In the genomic region with DNA sequence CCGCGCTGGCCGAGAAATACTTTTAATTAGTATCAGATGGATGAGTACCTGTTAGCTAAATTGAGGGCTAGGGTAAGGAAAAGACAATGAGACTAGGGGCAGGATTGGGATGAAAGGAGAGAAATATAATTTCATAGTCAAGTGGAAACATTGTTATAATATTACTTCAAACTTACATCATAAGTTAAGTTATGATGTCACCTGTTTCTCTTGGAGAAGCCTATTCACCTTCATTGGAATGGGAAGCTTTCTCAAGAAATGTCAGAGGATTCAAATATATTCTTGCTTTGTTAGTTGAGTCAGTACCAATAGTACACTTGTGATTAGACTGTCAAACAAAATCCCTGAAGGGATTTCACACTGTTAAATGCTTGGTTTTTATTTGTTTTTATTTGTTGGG, we compare ENCODE assay signal across 8 cellular contexts.
"Had no signal": no experiment of that assay in that cellular context is flagged by ENCODE, and none has a peak within 500 bp of the region (broad histone marks: within the 10 kb centered on the region; RNA-seq: fewer than 3 reads in every experiment).

No MANE protein-coding gene starts in this region.

- H3K9ac ChIP-seq: KMS-11 had no signal

- FAIRE-seq: HTR-8/SVneo, K562 had no signal

- H3K4me1 Mint-ChIP-seq: IgD-negative memory B cell had no signal

- H3K4me3 Mint-ChIP-seq: IgD-negative memory B cell had no signal

- DNase-seq: IMR-90, KBM-7, KG1 had no signal

- H3K4me3 ChIP-seq: K562 had no signal

- H3K27me3 Mint-ChIP-seq: IgD-negative memory B cell had no signal

- H3K27ac Mint-ChIP-seq: IgD-negative memory B cell had no signal

- H3K4me2 ChIP-seq: KMS-11 had no signal

- H3K27ac ChIP-seq: HL-60, KMS-11 had no signal

- ATAC-seq: K562 had no signal
